Comparison of ENCODE assay signal across 8 cellular contexts in genomic region chr5:127229185-127229889, GRCh38.
DNase-seq lines count a peak whose midpoint lies in the region; ATAC-seq, FAIRE-seq and TF ChIP-seq lines count a peak whose summit lies in the region.

No MANE protein-coding gene starts in this region.

- peak overlapping the region; percentile 62; the same call in 1 of the 2 replicates for H2BK12ac ChIP-seq in H1 (ENCODE audit: low read depth, low read length)
- H2BK12ac ChIP-seq in mesenchymal stem cell (ENCODE audit: low read length in 2 of 2) = peak overlapping the region; percentile 51 to 86

- peak overlapping the region; percentile 29 for H2BK120ac ChIP-seq in H1 (replicated peaks; ENCODE audit: low read depth, low read length)
- peak overlapping the region; percentile 35 for H2BK120ac ChIP-seq in mesenchymal stem cell (ENCODE audit: low read depth, low read length)

- H3K79me1 ChIP-seq in H1 (ENCODE audit: low read depth, low read length) (no peaks in the 10 kb centered on the region), mesenchymal stem cell (replicated peaks; ENCODE audit: low read length, poor library complexity, severe bottlenecking) (no peaks in the 10 kb centered on the region)

- peak overlapping the region; percentile 83 for H3K4me2 ChIP-seq in GM23248 (ENCODE audit: unreplicated experiment)
- peak overlapping the region; percentile 72 to 73 for H3K4me2 ChIP-seq in H1 (ENCODE audit: insufficient read depth in 1 of 2, low read depth in 2 of 2, low read length in 2 of 2)
- H3K4me2 ChIP-seq in mesenchymal stem cell (ENCODE audit: low read length, poor library complexity, severe bottlenecking) = peak overlapping the region; percentile 92

- H3K14ac ChIP-seq in H1 (ENCODE audit: insufficient read length) = no peak overlapping the region
- H3K14ac ChIP-seq in mesenchymal stem cell (ENCODE audit: low read length in 2 of 2) = peak overlapping the region in 1 of 2 experiments; percentile 90

- H3K23ac ChIP-seq in H1 (ENCODE audit: insufficient read length) = no peak overlapping the region
- peak overlapping the region in 1 of 2 experiments; percentile 91 for H3K23ac ChIP-seq in mesenchymal stem cell (ENCODE audit: low read length in 2 of 2)

- H3K27ac Mint-ChIP-seq in activated CD8-positive, alpha-beta T cell treated with anti-CD3 and anti-CD28 coated beads for 36 hours = peak overlapping the region; percentile 67

- H3K18ac ChIP-seq in H1 (ENCODE audit: extremely low read depth, low read length) (no peak overlapping the region), mesenchymal stem cell (ENCODE audit: low read depth in 1 of 2, low read length in 2 of 2) (peak overlapping the region; percentile 79 to 94)

- POLR2A ChIA-PET in activated CD8-positive, alpha-beta T cell treated with anti-CD3 and anti-CD28 coated beads for 36 hours (lab: Charles Lee) = no interaction called here
- POLR2A ChIA-PET in H1 (lab: Charles Lee; ENCODE audit: partially characterized antibody) = interaction anchor here (0.8 to 0.9 kb wide), 2 partner anchors 16 to 100 kb away, joined by 3 read pairs; no protein-coding TSS in a partner anchor

- H2AK5ac ChIP-seq in H1 (ENCODE audit: low read depth, low read length) = no peak overlapping the region
- H2AK5ac ChIP-seq in mesenchymal stem cell (ENCODE audit: low read length, severe bottlenecking) = no peak overlapping the region

- peaks cover 21% of the 10 kb centered on the region for H3K27me3 ChIP-seq in GM23248 (replicated peaks; ENCODE audit: insufficient read depth)
- H3K27me3 ChIP-seq in H1 (replicated peaks in 1 of 4; ENCODE audit: control insufficient read depth in 3 of 4, extremely low read depth in 1 of 4, insufficient read depth in 3 of 4, low read length in 3 of 4) = peaks cover 0 to 8% (median 3%) of the 10 kb centered on the region in 4 experiments; a peak in 6 of 7 replicates
- H3K27me3 ChIP-seq in mesenchymal stem cell (ENCODE audit: control insufficient read depth in 1 of 2, insufficient read depth in 1 of 2, low read length in 2 of 2) = peaks cover 0 to 5% of the 10 kb centered on the region in 2 experiments

- H4K91ac ChIP-seq in H1 (replicated peaks; ENCODE audit: insufficient read length, low read length) (peak overlapping the region; percentile 86), mesenchymal stem cell (ENCODE audit: low read length) (peak overlapping the region; percentile 57)

- TF ChIP-seq EP300 in H1 (IDR thresholded peaks at IDR 0.05; ENCODE audit: borderline replicate concordance in 1 of 2, low read depth in 2 of 2, low read length in 2 of 2) = no peak

- no peaks in the 10 kb centered on the region for H3K9me2 ChIP-seq in GM23248 (ENCODE audit: insufficient read depth)

- WGBS in GM23248 (ENCODE audit: low coverage in 1 of 2, low lambda C conversion rate in 2 of 2, missing lambda C conversion rate in 2 of 2), 2 experiments = 1% methylated on average over 42 to 54 of the region's 61 CpGs
- WGBS in H1 (ENCODE audit: extremely low coverage in 1 of 2, insufficient coverage in 1 of 2, insufficient read length in 1 of 2, insufficient replicate concordance in 2 of 2, low coverage in 1 of 2, low lambda C conversion rate in 2 of 2, missing lambda C conversion rate in 1 of 2), 2 experiments = 5% methylated on average over 39 of the region's 61 CpGs; no CpG with 5 or more reads in 1 of the 2 experiments
- 2% methylated on average over 50 of the region's 61 CpGs for WGBS in mesenchymal stem cell

- H4K5ac ChIP-seq in H1 (ENCODE audit: insufficient read length, low read depth, low read length) = no peak overlapping the region

- H3K27ac ChIP-seq in GM23248 (no peak overlapping the region), H1 (ENCODE audit: low read depth, low read length) (no peak overlapping the region), mesenchymal stem cell (ENCODE audit: low read length, poor library complexity, severe bottlenecking) (no peak overlapping the region)

- H3K23me2 ChIP-seq in H1 (ENCODE audit: low read depth, low read length) = peaks cover 7% of the 10 kb centered on the region; the same call in 1 of the 2 replicates

- H3K79me2 ChIP-seq in GM23248 (ENCODE audit: insufficient read depth) (no peaks in the 10 kb centered on the region), H1 (ENCODE audit: control insufficient read depth in 1 of 2, insufficient read depth in 2 of 2, low read length in 2 of 2) (no peaks in the 10 kb centered on the region)

- H3K27me3 Mint-ChIP-seq in activated CD8-positive, alpha-beta T cell treated with anti-CD3 and anti-CD28 coated beads for 36 hours = no peaks in the 10 kb centered on the region

- H3K4ac ChIP-seq in H1 (replicated peaks; ENCODE audit: insufficient read length, low read depth, low read length) (no peak overlapping the region), mesenchymal stem cell (ENCODE audit: low read depth in 1 of 2, low read length in 2 of 2) (peak overlapping the region; percentile 47 to 64)

- DNase-seq in GM12865 (ENCODE audit: low read depth) (peak; percentile 75), GM23248 (peak; percentile 43), MV-4-11 (lab: John Stamatoyannopoulos, UW) (peak; percentile 82), H1 (ENCODE audit: low read depth in 1 of 2, low spot score in 2 of 2) (peak; percentile 13 to 72), mesenchymal stem cell (peak; percentile 30), T1000 (lab: John Stamatoyannopoulos, UW) (no peak)
- peak; percentile 58 for DNase-seq in activated CD8-positive, alpha-beta T cell treated with anti-CD3 and anti-CD28 coated beads for 36 hours
- peak; percentile 5 for DNase-seq in stimulated activated CD8-positive, alpha-beta memory T cell treated with anti-CD3 and anti-CD28 coated beads, Interleukin-15, amount 100 ng/mL, for 1 hour (ENCODE audit: low read depth)

- H2BK5ac ChIP-seq in H1 (ENCODE audit: low read depth, low read length) = no peak overlapping the region; the same call in 1 of the 2 replicates
- no peak overlapping the region for H2BK5ac ChIP-seq in mesenchymal stem cell (ENCODE audit: low read depth, low read length, poor library complexity, severe bottlenecking)

- intact Hi-C loops in activated CD8-positive, alpha-beta T cell treated with anti-CD3 and anti-CD28 coated beads for 36 hours (cut with micrococcal nuclease) = no loop called here

- H4K20me1 ChIP-seq in GM23248 (ENCODE audit: insufficient read depth) (no peaks in the 10 kb centered on the region), H1 (replicated peaks in 1 of 2; ENCODE audit: control insufficient read depth in 1 of 2, insufficient read depth in 2 of 2, low read length in 2 of 2) (no peaks in the 10 kb centered on the region)

- in situ Hi-C loops in GM23248 (cut with MboI) = no loop called here

- H3K36me3 ChIP-seq in GM23248 (ENCODE audit: low read depth) (no peaks in the 10 kb centered on the region), H1 (ENCODE audit: control insufficient read depth in 2 of 4, insufficient read depth in 4 of 4, low read length in 3 of 4) (no peaks in the 10 kb centered on the region), mesenchymal stem cell (ENCODE audit: control insufficient read depth in 1 of 2, insufficient read depth in 2 of 2, low read depth in 1 of 2, low read length in 2 of 2) (no peaks in the 10 kb centered on the region)

- FAIRE-seq in H1 (lab: Jason Lieb, UNC) = no peak

- no peak overlapping the region for H3K9ac ChIP-seq in GM23248
- H3K9ac ChIP-seq in H1 (replicated peaks in 1 of 4; ENCODE audit: extremely low read depth in 1 of 4, low read depth in 3 of 4, low read length in 3 of 4) = peak overlapping the region; percentile 36 to 62 (median 53)
- H3K9ac ChIP-seq in mesenchymal stem cell (ENCODE audit: low read length) = peak overlapping the region; percentile 81

- H3K4me3 Mint-ChIP-seq in activated CD8-positive, alpha-beta T cell treated with anti-CD3 and anti-CD28 coated beads for 36 hours = peak overlapping the region; percentile 63

- H3K56ac ChIP-seq in H1 (replicated peaks; ENCODE audit: insufficient read length, low read depth, low read length) = no peak overlapping the region

- H2AFZ ChIP-seq in GM23248 = peak overlapping the region; percentile 78
- peak overlapping the region; percentile 94 for H2AFZ ChIP-seq in H1 (ENCODE audit: low read length)
- peak overlapping the region; percentile 83 for H2AFZ ChIP-seq in mesenchymal stem cell (ENCODE audit: low read depth, low read length)

- peaks cover 4% of the 10 kb centered on the region for H3K36me3 Mint-ChIP-seq in activated CD8-positive, alpha-beta T cell treated with anti-CD3 and anti-CD28 coated beads for 36 hours (ENCODE audit: low read depth)

- H3F3A ChIP-seq in GM23248 (ENCODE audit: insufficient read depth) = peaks cover 3% of the 10 kb centered on the region; the same call in 1 of the 2 replicates

- H2BK20ac ChIP-seq in H1 (ENCODE audit: low read length) = no peak overlapping the region

- peak in 1 of 2 experiments; percentile 45; a peak in 1 of 3 replicates for TF ChIP-seq POLR2A in H1 (IDR thresholded peaks at IDR 0.05; ENCODE audit: control extremely low read depth in 1 of 2, low read depth in 2 of 2, low read length in 2 of 2)

- CTCF ChIA-PET in activated CD8-positive, alpha-beta T cell treated with anti-CD3 and anti-CD28 coated beads for 36 hours (lab: Charles Lee) = interaction anchor here (1.3 kb wide), 1 partner anchor 450 kb away, joined by 3 read pairs; no protein-coding TSS in a partner anchor
- CTCF ChIA-PET in H1 (lab: Charles Lee; ENCODE audit: partially characterized antibody) = interaction anchor here (1.0 to 1.7 kb wide), 5 partner anchors 12 to 264 kb away, joined by 3 to 4 read pairs (median 4); no protein-coding TSS in a partner anchor

- H3K4me1 ChIP-seq in GM23248 (ENCODE audit: insufficient read depth) (0 out of 2 replicates have a peak, but pooled peaks cover 3% of the 10 kb centered on the region), H1 (replicated peaks in 1 of 4; ENCODE audit: control insufficient read depth in 3 of 4, insufficient read depth in 4 of 4, low read length in 3 of 4) (peaks cover 0 to 6% (median 5%) of the 10 kb centered on the region in 4 experiments; a peak in 5 of 7 replicates), mesenchymal stem cell (ENCODE audit: control insufficient read depth, insufficient read depth, low read depth, low read length) (peaks cover 8% of the 10 kb centered on the region)

- H3K4me3 ChIP-seq in GM12865 (ENCODE audit: low read depth, low read length) = peak overlapping the region; percentile 71
- peak overlapping the region; percentile 71 for H3K4me3 ChIP-seq in GM23248
- H3K4me3 ChIP-seq in H1 (ENCODE audit: extremely low read depth in 1 of 4, insufficient read depth in 2 of 4, low read depth in 3 of 4, low read length in 4 of 4) = peak overlapping the region; percentile 42 to 64 (median 53)
- H3K4me3 ChIP-seq in mesenchymal stem cell (ENCODE audit: insufficient read depth in 1 of 2, low read depth in 1 of 2, low read length in 2 of 2) = peak overlapping the region; percentile 70 to 77

- H2BK15ac ChIP-seq in H1 (ENCODE audit: low read length) (no peak overlapping the region; the same call in 1 of the 2 replicates), mesenchymal stem cell (ENCODE audit: low read depth, poor library complexity, severe bottlenecking) (peak overlapping the region; percentile 88)

- H4K8ac ChIP-seq in H1 (ENCODE audit: extremely low read depth, insufficient read depth, low read length) (peak overlapping the region; percentile 92), mesenchymal stem cell (ENCODE audit: low read length) (peak overlapping the region; percentile 83)

- H3K9me3 Mint-ChIP-seq in activated CD8-positive, alpha-beta T cell treated with anti-CD3 and anti-CD28 coated beads for 36 hours = peaks cover 3% of the 10 kb centered on the region

- peak in 1 of 2 experiments; percentile 12; a peak in 1 of 4 replicates for TF ChIP-seq RAD21 in H1 (IDR thresholded peaks at IDR 0.05 in 1 of 2, conservative IDR thresholded peaks at IDR 0.05 in 1 of 2; ENCODE audit: low read depth in 2 of 2, low read length in 2 of 2)

- peak; percentile 85 for ATAC-seq in activated CD8-positive, alpha-beta T cell treated with anti-CD3 and anti-CD28 coated beads for 36 hours

- H3K9me3 ChIP-seq in GM23248 (ENCODE audit: low read depth) (no peaks in the 10 kb centered on the region), H1 (ENCODE audit: insufficient read depth in 2 of 2, low read depth in 1 of 2, low read length in 1 of 2) (no peaks in the 10 kb centered on the region), mesenchymal stem cell (ENCODE audit: control insufficient read depth, low read length) (no peaks in the 10 kb centered on the region)

- peaks cover 8% of the 10 kb centered on the region for H3K4me1 Mint-ChIP-seq in activated CD8-positive, alpha-beta T cell treated with anti-CD3 and anti-CD28 coated beads for 36 hours (ENCODE audit: low read depth)

- TF ChIP-seq CTCF in GM12865 (IDR thresholded peaks at IDR 0.05; ENCODE audit: insufficient read depth, low read depth, low read length, missing control alignments) (peak; percentile 18), H1 (IDR thresholded peaks at IDR 0.05; ENCODE audit: control extremely low read depth in 1 of 3, insufficient read depth in 1 of 3, low read depth in 1 of 3, low read length in 3 of 3) (peak in 1 of 3 experiments; percentile 9; a peak in 1 of 4 replicates)
- TF ChIP-seq CTCF in activated CD8-positive, alpha-beta T cell treated with anti-CD3 and anti-CD28 coated beads for 36 hours (IDR thresholded peaks at IDR 0.05) = no peak
